Comparison of ENCODE assay signal across 8 cellular contexts in genomic region chr10:79608505-79609375, GRCh38. TPM values are rescaled to one million over a fixed set of nuclear protein-coding genes. Genes with fewer than 3 reads are reported as not detected.
A peak's percentile ranks its signal among the peaks of the same experiment; 100 is the strongest.
DNase-seq lines count a peak whose midpoint lies in the region; ATAC-seq and TF ChIP-seq lines count a peak whose summit lies in the region.

No MANE protein-coding gene starts in this region.

- DNase-seq in activated CD4-positive, alpha-beta T cell treated with anti-CD3 and anti-CD28 coated beads for 36 hours: peak; percentile 74
- DNase-seq in activated CD4-positive, alpha-beta T cell treated with anti-CD3 and anti-CD28 coated beads for 1 hour: no peak
- peak; percentile 34 to 49 for DNase-seq in Kasumi-1 (lab: John Stamatoyannopoulos, UW)
- DNase-seq in activated CD8-positive, alpha-beta memory T cell treated with anti-CD3 and anti-CD28 coated beads, Interleukin-2, amount 50 U/mL, for 4 hours: peak; percentile 27
- DNase-seq in left ventricle myocardium inferior: no peak
- peak; percentile 31 to 38 for DNase-seq in stimulated activated CD4-positive, alpha-beta T cell treated with anti-CD3 and anti-CD28 coated beads, Interleukin-2, amount 100 ng/mL, for 48 hours
- DNase-seq in NCI-H1092 treated with DMSO at 0.1 percent for 48 hours (lab: John Stamatoyannopoulos, UW): no peak

- H3K4me3 ChIP-seq in left ventricle myocardium inferior: no peak overlapping the region

- H3K27ac Mint-ChIP-seq in activated CD4-positive, alpha-beta T cell treated with anti-CD3 and anti-CD28 coated beads for 36 hours: no peak overlapping the region

- no peaks in the 10 kb centered on the region for H3K9me3 Mint-ChIP-seq in activated CD4-positive, alpha-beta T cell treated with anti-CD3 and anti-CD28 coated beads for 36 hours (ENCODE audit: low read depth)

- CTCF ChIA-PET in activated CD4-positive, alpha-beta T cell treated with anti-CD3 and anti-CD28 coated beads for 36 hours (lab: Charles Lee): interaction anchor here (0.6 to 0.7 kb wide), 4 partner anchors 31 to 204 kb away, joined by 3 read pairs; no protein-coding TSS in a partner anchor

- H3K27me3 ChIP-seq in left ventricle myocardium inferior (ENCODE audit: low read depth): peaks cover 6% of the 10 kb centered on the region

- ATAC-seq in activated CD4-positive, alpha-beta T cell treated with anti-CD3 and anti-CD28 coated beads for 36 hours: peak; percentile 58
- no peak for ATAC-seq in GM19452 (IDR thresholded peaks at IDR 0.05; ENCODE audit: unreplicated experiment)

- H3K4me3 Mint-ChIP-seq in activated CD4-positive, alpha-beta T cell treated with anti-CD3 and anti-CD28 coated beads for 36 hours: no peak overlapping the region

- no peaks in the 10 kb centered on the region for H3K4me1 Mint-ChIP-seq in activated CD4-positive, alpha-beta T cell treated with anti-CD3 and anti-CD28 coated beads for 36 hours

- H3K9me3 ChIP-seq in left ventricle myocardium inferior (replicated peaks): peaks cover under 1% of the 10 kb centered on the region

- intact Hi-C loops in activated CD4-positive, alpha-beta T cell treated with anti-CD3 and anti-CD28 coated beads for 36 hours (cut with DNase I, micrococcal nuclease): loop anchor here (1.0 kb wide), 2 partner anchors 46 to 71 kb away; no protein-coding TSS in a partner anchor
- intact Hi-C loops in left ventricle myocardium inferior (cut with micrococcal nuclease): no loop called here

- POLR2A ChIA-PET in activated CD4-positive, alpha-beta T cell treated with anti-CD3 and anti-CD28 coated beads for 36 hours (lab: Charles Lee): no interaction called here

- no peak overlapping the region for H3K27ac ChIP-seq in left ventricle myocardium inferior (replicated peaks)

- peak; percentile 59 for TF ChIP-seq CTCF in left ventricle myocardium inferior (IDR thresholded peaks at IDR 0.05; ENCODE audit: borderline replicate concordance)

- H3K36me3 Mint-ChIP-seq in activated CD4-positive, alpha-beta T cell treated with anti-CD3 and anti-CD28 coated beads for 36 hours (ENCODE audit: low read depth): no peaks in the 10 kb centered on the region

- H3K4me1 ChIP-seq in left ventricle myocardium inferior: no peaks in the 10 kb centered on the region

- no peaks in the 10 kb centered on the region for H3K36me3 ChIP-seq in left ventricle myocardium inferior

- peaks cover 1% of the 10 kb centered on the region for H3K27me3 Mint-ChIP-seq in activated CD4-positive, alpha-beta T cell treated with anti-CD3 and anti-CD28 coated beads for 36 hours

RNA-seq across cellular contexts. Expression of gene SFTPA1, which starts 2.0 kb away (rescaled TPM):
- not detected for total RNA-seq in activated CD4-positive, alpha-beta T cell treated with anti-CD3 and anti-CD28 coated beads for 36 hours
- not detected for total RNA-seq in left ventricle myocardium inferior

RNA-seq across cellular contexts. Expression of gene SFTPA2, which starts 48.5 kb away (rescaled TPM):
- not detected for total RNA-seq in activated CD4-positive, alpha-beta T cell treated with anti-CD3 and anti-CD28 coated beads for 36 hours
- not detected for total RNA-seq in left ventricle myocardium inferior

Comparison
In these comparisons a context has a peak if more than half of its experiments do, and no peak if none do; other contexts are left out.
1. DNase-seq: peak in activated CD4-positive, alpha-beta T cell treated with anti-CD3 and anti-CD28 coated beads for 36 hours (single experiment), Kasumi-1 (2 of 2), activated CD8-positive, alpha-beta memory T cell treated with anti-CD3 and anti-CD28 coated beads, Interleukin-2, amount 50 U/mL, for 4 hours (single experiment) and stimulated activated CD4-positive, alpha-beta T cell treated with anti-CD3 and anti-CD28 coated beads, Interleukin-2, amount 100 ng/mL, for 48 hours (2 of 2); none in activated CD4-positive, alpha-beta T cell treated with anti-CD3 and anti-CD28 coated beads for 1 hour (single experiment), left ventricle myocardium inferior (single experiment) and NCI-H1092 treated with DMSO at 0.1 percent for 48 hours (single experiment).